In genomic region chr10:96600337-96600736, GRCh38 we compare ENCODE assay signal across 19 cellular contexts. TPM values are rescaled to one million over a fixed set of nuclear protein-coding genes. Genes with fewer than 3 reads are reported as not detected.
DNase-seq lines count a peak whose midpoint lies in the region; FAIRE-seq and TF ChIP-seq lines count a peak whose summit lies in the region.
"Had no signal": no experiment of that assay in that cellular context is flagged by ENCODE, and none has a peak within 500 bp of the region (broad histone marks: within the 10 kb centered on the region; RNA-seq: fewer than 3 reads in every experiment).

No MANE protein-coding gene starts in this region.

- no peak overlapping the region for H3K9ac ChIP-seq in mucosa of rectum (ENCODE audit: low read depth in 1 of 2, low read length in 2 of 2)

- H3K9me3 ChIP-seq in mucosa of rectum (ENCODE audit: control insufficient read depth in 2 of 2, low read length in 2 of 2): no peaks in the 10 kb centered on the region
- no peaks in the 10 kb centered on the region for H3K9me3 ChIP-seq in stomach
- H3K9me3 ChIP-seq in spleen: no peaks in the 10 kb centered on the region

- H3K27ac ChIP-seq in mucosa of rectum (ENCODE audit: low read depth in 2 of 2, low read length in 2 of 2) (peak overlapping the region; percentile 16 to 21), stomach (peak overlapping the region in 3 of 5 donors; percentile 35 to 66 (median 47)), spleen (no peak overlapping the region)

- no peak for TF ChIP-seq EP300 in stomach (IDR thresholded peaks at IDR 0.05)

- H3K27me3 ChIP-seq in mucosa of rectum (ENCODE audit: control insufficient read depth in 2 of 2, insufficient read depth in 2 of 2, low read length in 2 of 2): no peaks in the 10 kb centered on the region
- no peaks in the 10 kb centered on the region for H3K27me3 ChIP-seq in stomach
- no peaks in the 10 kb centered on the region for H3K27me3 ChIP-seq in spleen (replicated peaks in 1 of 7)

- 27 to 72% (median 38%) methylated on average over 4 of the region's 4 CpGs for WGBS in stomach, 5 donors
- 92 to 96% (median 95%) methylated on average over 4 of the region's 4 CpGs for WGBS in spleen, 5 donors

- no peak for DNase-seq in GM12891 (ENCODE audit: insufficient read length, low spot score)
- peak; percentile 77 for DNase-seq in stomach
- no peak for DNase-seq in MV-4-11 (lab: John Stamatoyannopoulos, UW)
- DNase-seq in spleen: no peak
- DNase-seq in NCI-H146 (lab: John Stamatoyannopoulos, UW): no peak
- DNase-seq: ACHN; Calu3; CD8-positive, alpha-beta T cell; DMS79 treated with DMSO at 0.1 percent for 48 hours; GOT3; H7; HFFc6; IMR-90 had no signal

- H3K4me1 ChIP-seq in mucosa of rectum (ENCODE audit: control insufficient read depth in 2 of 2, insufficient read depth in 2 of 2, low read length in 2 of 2): peaks cover 16 to 23% of the 10 kb centered on the region in 2 donors
- H3K4me1 ChIP-seq in stomach: peaks cover 11 to 34% (median 17%) of the 10 kb centered on the region in 4 donors
- H3K4me1 ChIP-seq in spleen: no peaks in the 10 kb centered on the region

- H3K4me3 ChIP-seq in mucosa of rectum (ENCODE audit: low read length in 2 of 2): no peak overlapping the region
- no peak overlapping the region for H3K4me3 ChIP-seq in stomach
- H3K4me3 ChIP-seq in spleen: no peak overlapping the region
- H3K4me3 ChIP-seq: GM12878, K562 had no signal

- FAIRE-seq in GM12891 (lab: Jason Lieb, UNC): peak; percentile 31
- FAIRE-seq: A204.1, GM12878, GM19239, HTR-8/SVneo, K562 had no signal

- intact Hi-C loops in stomach (cut with DNase I; ENCODE audit: low total_unique reads): no loop called here
- intact Hi-C loops in spleen (cut with DNase I; ENCODE audit: low total_unique reads): no loop called here

- TF ChIP-seq CTCF in stomach (IDR thresholded peaks at IDR 0.05): no peak
- TF ChIP-seq CTCF in spleen (IDR thresholded peaks at IDR 0.05 in 8 of 11, conservative IDR thresholded peaks at IDR 0.05 in 3 of 11): no peak

- TF ChIP-seq POLR2A in GM12891 (IDR thresholded peaks at IDR 0.05; ENCODE audit: low read depth, low read length) (no peak), stomach (IDR thresholded peaks at IDR 0.05) (no peak), spleen (IDR thresholded peaks at IDR 0.05) (no peak)

- H3K36me3 ChIP-seq in mucosa of rectum (ENCODE audit: control insufficient read depth in 2 of 2, insufficient read depth in 2 of 2, low read length in 2 of 2): peaks cover 3 to 8% of the 10 kb centered on the region in 2 donors
- H3K36me3 ChIP-seq in stomach: peaks cover 0 to 20% (median 0%) of the 10 kb centered on the region in 4 donors
- H3K36me3 ChIP-seq in spleen: peaks cover 2 to 100% (median 78%) of the 10 kb centered on the region in 6 donors

TF ChIP-seq in GM12891, 5 proteins besides CTCF, POLR2A, EP300 and RAD21:
- TF ChIP-seq POU2F2 (IDR thresholded peaks at IDR 0.05; ENCODE audit: low read depth, low read length) (no peak), SPI1 (IDR thresholded peaks at IDR 0.05; ENCODE audit: low read depth, low read length) (no peak), TAF1 (IDR thresholded peaks at IDR 0.05; ENCODE audit: low read depth, low read length) (no peak), PAX5 (IDR thresholded peaks at IDR 0.05; ENCODE audit: insufficient read depth, low read length, severe bottlenecking) (no peak), POLR2AphosphoS5 (IDR thresholded peaks at IDR 0.05; ENCODE audit: low read depth, low read length) (no peak)
TF ChIP-seq in GM12891: peak in this region for 0.

RNA-seq across cellular contexts. Expression of gene TM9SF3, which starts 13.5 kb away (rescaled TPM):
- polyA plus RNA-seq in GM12891 (2012; ENCODE audit: low read depth, missing spikeins): 22.8 TPM
- total RNA-seq in stomach (100 to 1,000 TPM in 3 of 5 donors, 10 to 100 TPM in 2; 69.4 to 343 (median 122) TPM), spleen (100 to 1,000 TPM in 1 of 7 donors, 10 to 100 TPM in 6; 65.7 to 107 (median 81.8) TPM)
- polyA plus RNA-seq in stomach (10 to 100 TPM; 28.6 to 33.6 (median 32.3) TPM), spleen (10 to 100 TPM; 13.2 to 18.4 (median 18.3) TPM)

Comparison
In these comparisons a context has a peak if more than half of its experiments do, and no peak if none do; other contexts are left out.
1. H3K27ac ChIP-seq: peak in mucosa of rectum (2 of 2) and stomach (3 of 5); none in spleen (0 of 8).